Comparison of ENCODE assay signal across 12 cellular contexts in the genomic region with DNA sequence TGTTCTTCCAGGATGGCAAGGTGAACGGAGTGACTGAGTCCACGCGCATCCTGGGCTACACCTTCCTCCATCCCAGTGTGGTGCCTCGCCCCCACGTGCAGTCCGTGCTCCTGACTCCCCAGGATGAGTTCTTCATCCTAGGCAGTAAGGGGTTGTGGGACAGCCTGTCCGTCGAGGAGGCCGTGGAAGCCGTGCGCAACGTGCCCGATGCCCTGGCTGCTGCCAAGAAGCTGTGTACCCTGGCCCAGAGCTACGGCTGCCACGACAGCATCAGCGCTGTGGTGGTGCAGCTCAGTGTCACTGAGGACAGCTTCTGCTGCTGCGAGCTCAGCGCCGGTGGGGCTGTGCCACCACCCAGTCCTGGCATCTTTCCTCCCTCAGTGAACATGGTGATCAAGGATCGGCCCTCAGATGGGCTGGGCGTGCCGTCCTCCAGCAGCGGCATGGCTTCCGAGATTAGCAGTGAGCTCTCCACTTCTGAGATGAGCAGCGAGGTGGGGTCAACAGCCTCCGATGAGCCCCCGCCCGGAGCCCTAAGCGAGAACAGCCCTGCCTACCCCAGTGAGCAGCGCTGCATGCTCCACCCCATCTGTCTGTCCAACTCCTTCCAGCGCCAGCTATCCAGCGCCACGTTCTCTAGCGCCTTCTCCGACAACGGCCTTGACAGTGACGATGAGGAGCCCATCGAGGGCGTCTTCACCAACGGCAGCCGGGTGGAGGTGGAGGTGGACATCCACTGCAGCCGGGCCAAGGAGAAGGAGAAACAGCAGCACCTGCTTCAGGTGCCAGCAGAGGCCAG.
DNase-seq lines count a peak whose midpoint lies in the region; ATAC-seq and TF ChIP-seq lines count a peak whose summit lies in the region.
"Had no signal": no experiment of that assay in that cellular context is flagged by ENCODE, and none has a peak within 500 bp of the region (broad histone marks: within the 10 kb centered on the region; RNA-seq: fewer than 3 reads in every experiment).

No MANE protein-coding gene starts in this region.

- H3K9me3 Mint-ChIP-seq in endodermal cell (no peaks in the 10 kb centered on the region), progenitor cell of endocrine pancreas (ENCODE audit: low read depth) (no peaks in the 10 kb centered on the region)
- H3K9me3 Mint-ChIP-seq: CD4-positive, alpha-beta memory T cell; GM23338 had no signal

- intact Hi-C loops in adrenal gland (cut with DNase I) = no loop called here
- intact Hi-C loops in PC-9 (cut with micrococcal nuclease; ENCODE audit: unreplicated experiment) = no loop called here

- peaks cover 29% of the 10 kb centered on the region for H3K4me1 ChIP-seq in BLaER1
- no peaks in the 10 kb centered on the region for H3K4me1 ChIP-seq in endodermal cell (ENCODE audit: control insufficient read depth, insufficient read depth, low read length)
- peaks cover 3 to 7% of the 10 kb centered on the region in 2 donors for H3K4me1 ChIP-seq in adrenal gland (replicated peaks in 1 of 2)
- peaks cover 7% of the 10 kb centered on the region for H3K4me1 ChIP-seq in PC-9 (replicated peaks; ENCODE audit: insufficient read depth)

- TF ChIP-seq CTCF in endodermal cell (conservative IDR thresholded peaks at IDR 0.05) (no peak), progenitor cell of endocrine pancreas (IDR thresholded peaks at IDR 0.05; ENCODE audit: unreplicated experiment) (no peak), adrenal gland (IDR thresholded peaks at IDR 0.05) (no peak), PC-9 (conservative IDR thresholded peaks at IDR 0.05) (no peak)

- H3K4me2 ChIP-seq in BLaER1 (peak overlapping the region; percentile 47), PC-9 (no peak overlapping the region)
- H3K4me2 ChIP-seq: GM23338 had no signal

- no peak overlapping the region for H3K4me3 ChIP-seq in BLaER1
- H3K4me3 ChIP-seq in endodermal cell (ENCODE audit: low read length) = no peak overlapping the region
- H3K4me3 ChIP-seq in adrenal gland = no peak overlapping the region
- H3K4me3 ChIP-seq in PC-9 = no peak overlapping the region
- H3K4me3 ChIP-seq: GM23338 had no signal

- H3K27me3 Mint-ChIP-seq in endodermal cell (ENCODE audit: insufficient read depth) (no peaks in the 10 kb centered on the region), progenitor cell of endocrine pancreas (no peaks in the 10 kb centered on the region)
- H3K27me3 Mint-ChIP-seq: CD4-positive, alpha-beta memory T cell had no signal

- POLR2A ChIA-PET in PC-9 (lab: Charles Lee; ENCODE audit: unreplicated experiment) = no interaction called here

- 94 to 96% methylated on average over 36 to 42 of the region's 42 CpGs for WGBS in endodermal cell (ENCODE audit: insufficient coverage in 1 of 2, insufficient read length in 1 of 2), 2 experiments
- WGBS in adrenal gland, 4 donors = 90 to 96% (median 95%) methylated on average over 10 to 42 of the region's 42 CpGs

- no peak overlapping the region for H3K9ac ChIP-seq in BLaER1
- no peak overlapping the region for H3K9ac ChIP-seq in endodermal cell (ENCODE audit: extremely low read depth, low read length, poor library complexity, severe bottlenecking)

- H3K4me3 Mint-ChIP-seq in endodermal cell = no peak overlapping the region
- no peak overlapping the region for H3K4me3 Mint-ChIP-seq in progenitor cell of endocrine pancreas (ENCODE audit: low read depth)
- H3K4me3 Mint-ChIP-seq: CD4-positive, alpha-beta memory T cell; GM23338 had no signal

- no peaks in the 10 kb centered on the region for H3K79me2 ChIP-seq in PC-9 (ENCODE audit: low read depth)

- no peak overlapping the region for H2AFZ ChIP-seq in PC-9
- H2AFZ ChIP-seq: GM23338 had no signal

- no TSS peak for BruUV-seq in PC-9 (replicated peaks; lab: Mats Ljungman, UMichigan)

- no peak overlapping the region for H3K27ac Mint-ChIP-seq in endodermal cell
- H3K27ac Mint-ChIP-seq in progenitor cell of endocrine pancreas = peak overlapping the region; percentile 33
- H3K27ac Mint-ChIP-seq: CD4-positive, alpha-beta memory T cell; GM23338 had no signal

- H3K9me3 ChIP-seq in BLaER1 (no peaks in the 10 kb centered on the region), endodermal cell (ENCODE audit: control insufficient read depth, low read length) (no peaks in the 10 kb centered on the region), adrenal gland (replicated peaks in 1 of 3) (no peaks in the 10 kb centered on the region), PC-9 (ENCODE audit: insufficient read depth, low read depth) (no peaks in the 10 kb centered on the region)

- H3K27me3 ChIP-seq in BLaER1 (no peaks in the 10 kb centered on the region), endodermal cell (ENCODE audit: control insufficient read depth, insufficient read depth, low read length, poor library complexity, severe bottlenecking) (no peaks in the 10 kb centered on the region), adrenal gland (no peaks in the 10 kb centered on the region), PC-9 (ENCODE audit: insufficient read depth, low read depth) (no peaks in the 10 kb centered on the region)

- CTCF ChIA-PET in PC-9 (lab: Charles Lee) = no interaction called here

- TF ChIP-seq POLR2A in adrenal gland (IDR thresholded peaks at IDR 0.05) = no peak

- H3K36me3 ChIP-seq in BLaER1 (peaks cover 80% of the 10 kb centered on the region), endodermal cell (ENCODE audit: control insufficient read depth, insufficient read depth, low read length) (peaks cover 11% of the 10 kb centered on the region), adrenal gland (replicated peaks in 1 of 2) (peaks cover 0 to 27% of the 10 kb centered on the region in 2 donors), PC-9 (ENCODE audit: low read depth) (peaks cover 11% of the 10 kb centered on the region; the same call in 1 of the 2 replicates)

- H4K20me1 ChIP-seq in BLaER1 = peaks cover 21% of the 10 kb centered on the region; the same call in 1 of the 2 replicates
- H4K20me1 ChIP-seq in PC-9 (ENCODE audit: insufficient read depth) = no peaks in the 10 kb centered on the region

- peak overlapping the region; percentile 36 for H3K27ac ChIP-seq in BLaER1
- H3K27ac ChIP-seq in angular gyrus (ENCODE audit: low read depth, low read length) = peak overlapping the region; percentile 90
- peak overlapping the region; percentile 59 for H3K27ac ChIP-seq in endodermal cell (ENCODE audit: low read depth, low read length)
- H3K27ac ChIP-seq in adrenal gland = no peak overlapping the region
- H3K27ac ChIP-seq in PC-9 = no peak overlapping the region

- 0 out of 2 replicates have a peak, but pooled peaks cover 3% of the 10 kb centered on the region for H3F3A ChIP-seq in PC-9 (ENCODE audit: insufficient read depth, low read depth)

- in situ Hi-C loops in ACHN (cut with HindIII; ENCODE audit: low pct_ligation_motif_present, low pct_unique_long_range_greater_than_20kb, low sequenced_read_pairs) = no loop called here

- no peak for ATAC-seq in GM21390 (IDR thresholded peaks at IDR 0.05; ENCODE audit: unreplicated experiment)
- ATAC-seq: GM23338, HCT116 had no signal

- DNase-seq in endodermal cell (no peak), progenitor cell of endocrine pancreas (ENCODE audit: low spot score, unreplicated experiment) (no peak), adrenal gland (no peak), PC-9 (no peak), ACHN (no peak)
- DNase-seq: CD4-positive, alpha-beta memory T cell; NCI-H2171 had no signal

- H3K4me1 Mint-ChIP-seq in endodermal cell = peaks cover 4% of the 10 kb centered on the region
- no peaks in the 10 kb centered on the region for H3K4me1 Mint-ChIP-seq in progenitor cell of endocrine pancreas (ENCODE audit: low read depth)

- H3K9me2 ChIP-seq in PC-9 (ENCODE audit: insufficient read depth) = no peaks in the 10 kb centered on the region

- H3K36me3 Mint-ChIP-seq in endodermal cell (ENCODE audit: low read depth) (peaks cover 25% of the 10 kb centered on the region), progenitor cell of endocrine pancreas (ENCODE audit: insufficient read depth) (peaks cover 7% of the 10 kb centered on the region)

Comparison
In these comparisons a context has a peak if more than half of its experiments do, and no peak if none do; other contexts are left out.
1. H3K27ac ChIP-seq: peak in BLaER1 (single experiment), angular gyrus (single experiment) and endodermal cell (single experiment); none in adrenal gland (0 of 5) and PC-9 (single experiment).